In the genomic region with DNA sequence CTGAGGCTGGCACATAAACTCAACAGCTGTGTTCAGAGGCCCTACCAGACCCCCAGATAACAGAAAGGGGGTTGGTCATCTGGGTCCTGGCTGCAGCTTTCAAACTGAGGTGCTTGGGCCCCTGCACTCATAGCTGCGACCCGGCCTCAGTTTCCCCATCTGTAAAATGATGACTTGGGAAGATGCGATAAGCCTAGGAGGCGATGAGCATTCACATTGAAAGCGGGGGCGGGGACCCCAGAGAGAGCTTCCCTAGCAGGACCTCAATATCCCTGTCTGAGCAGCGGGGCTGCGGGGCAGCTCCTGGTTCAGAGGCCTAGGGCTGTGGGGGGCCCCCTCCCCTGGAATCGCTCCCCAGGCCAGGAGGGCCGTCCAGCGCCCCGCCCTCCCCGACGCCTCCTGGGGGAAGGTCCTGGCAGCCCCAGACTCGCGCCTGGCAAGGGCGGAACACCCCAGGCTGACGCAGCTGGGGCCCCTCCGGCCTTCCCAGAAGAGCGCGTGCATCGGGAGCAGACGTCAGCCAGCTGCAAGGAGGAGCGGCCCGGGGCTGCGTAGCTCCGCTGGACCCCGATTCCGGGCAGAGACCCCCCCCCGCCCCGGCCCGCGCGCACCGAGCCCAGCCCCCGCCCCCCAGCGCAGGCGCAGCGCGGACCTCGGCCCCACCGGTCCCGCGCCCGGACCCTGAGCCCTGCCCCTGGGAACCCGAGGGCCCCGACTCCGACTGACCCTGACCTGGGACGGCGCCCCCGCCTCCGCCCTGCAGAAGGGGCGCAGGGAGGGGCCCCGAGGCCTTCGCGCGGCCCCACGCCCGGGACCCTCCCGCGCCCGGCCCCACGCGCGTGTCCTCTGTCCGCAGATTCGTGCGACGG, we compare ENCODE assay signal across 9 cellular contexts. TPM values are rescaled to one million over a fixed set of nuclear protein-coding genes. Genes with fewer than 3 reads are reported as not detected.
A peak's percentile ranks its signal among the peaks of the same experiment; 100 is the strongest.
DNase-seq lines count a peak whose midpoint lies in the region; ATAC-seq, FAIRE-seq and TF ChIP-seq lines count a peak whose summit lies in the region.
"Had no signal": no experiment of that assay in that cellular context is flagged by ENCODE, and none has a peak within 500 bp of the region (broad histone marks: within the 10 kb centered on the region; RNA-seq: fewer than 3 reads in every experiment).

No MANE protein-coding gene starts in this region.

- no peak for TF ChIP-seq CTCF in omental fat pad (IDR thresholded peaks at IDR 0.05)

- FAIRE-seq in GM19239 (lab: Jason Lieb, UNC): no peak

- ATAC-seq in omental fat pad (ENCODE audit: low FRiP score): peak; percentile 37

- H3K27me3 ChIP-seq in H7 (ENCODE audit: control insufficient read depth, insufficient read depth, low read length): peaks cover 16% of the 10 kb centered on the region

- peaks cover 4% of the 10 kb centered on the region for H3K27me3 Mint-ChIP-seq in activated naive CD8-positive, alpha-beta T cell

- no peaks in the 10 kb centered on the region for H3K36me3 ChIP-seq in H7 (replicated peaks; ENCODE audit: control insufficient read depth, insufficient read depth, low read length)

- DNase-seq in DMS53 (lab: John Stamatoyannopoulos, UW) (peak; percentile 65), DMS53 treated with DMSO at 0.1 percent for 48 hours (lab: John Stamatoyannopoulos, UW; ENCODE audit: unreplicated experiment) (no peak), H7 (peak; percentile 91), NAMALWA (ENCODE audit: low spot score) (peak; percentile 57), glomerular visceral epithelial cell (ENCODE audit: extremely low spot score) (peak; percentile 70), omental fat pad (ENCODE audit: low spot score) (no peak), GM19239 (ENCODE audit: insufficient read length, low spot score) (no peak)

- H3K4me3 Mint-ChIP-seq in activated naive CD8-positive, alpha-beta T cell: peak overlapping the region; percentile 87

- no peaks in the 10 kb centered on the region for H3K36me3 Mint-ChIP-seq in activated naive CD8-positive, alpha-beta T cell

- no peaks in the 10 kb centered on the region for H3K9me3 Mint-ChIP-seq in activated naive CD8-positive, alpha-beta T cell (ENCODE audit: low read depth)

- H3K4me3 ChIP-seq in H7 (ENCODE audit: insufficient read depth, low read depth, low read length): peak overlapping the region; percentile 67

- no peak overlapping the region for H3K27ac Mint-ChIP-seq in activated naive CD8-positive, alpha-beta T cell

- H3K4me1 Mint-ChIP-seq in activated naive CD8-positive, alpha-beta T cell (ENCODE audit: low read depth): peaks cover 9% of the 10 kb centered on the region

RNA-seq across cellular contexts. Expression of gene FSTL3, which starts 3.5 kb away (rescaled TPM):
- 7.4 and 9.7 TPM in 2 replicates for total RNA-seq in H7 (2014; rRNA removed; shearing (Covaris generic))
- 100 to 1,000 TPM; 120 to 212 (median 152) TPM for total RNA-seq in omental fat pad

RNA-seq across cellular contexts. Expression of gene PRSS57, which starts 15.6 kb away (rescaled TPM):
- not detected in 2 replicates for total RNA-seq in H7 (2014; rRNA removed; shearing (Covaris generic))
- total RNA-seq in omental fat pad: under 1 TPM in 1 of 4 donors, not detected in 3; 0.95 TPM
- total RNA-seq: glomerular endothelial cell had no signal

RNA-seq across cellular contexts. Expression of gene RNF126, which starts 16.6 kb away (rescaled TPM):
- 119 and 128 TPM in 2 replicates for total RNA-seq in H7 (2014; rRNA removed; shearing (Covaris generic))
- total RNA-seq in omental fat pad: 10 to 100 TPM; 40.1 to 87.7 (median 47.7) TPM

RNA-seq across cellular contexts. Expression of gene PALM, which starts 29.1 kb away (rescaled TPM):
- 28.7 and 34.6 TPM in 2 replicates for total RNA-seq in H7 (2014; rRNA removed; shearing (Covaris generic))
- total RNA-seq in omental fat pad: 100 to 1,000 TPM in 1 of 4 donors, 10 to 100 TPM in 3; 44.6 to 119 (median 54.8) TPM

RNA-seq across cellular contexts. Expression of gene FGF22, which starts 40.0 kb away (rescaled TPM):
- total RNA-seq in H7 (2014; rRNA removed; shearing (Covaris generic)): not detected in 2 replicates
- under 1 TPM in 1 of 4 donors, not detected in 3; 0.38 TPM for total RNA-seq in omental fat pad

Comparison
In these comparisons a context has a peak if more than half of its experiments do, and no peak if none do; other contexts are left out.
1. DNase-seq: peak in DMS53 (single experiment), H7 (single experiment), NAMALWA (single experiment) and glomerular visceral epithelial cell (single experiment); none in DMS53 treated with DMSO at 0.1 percent for 48 hours (single experiment), omental fat pad (single experiment) and GM19239 (single experiment).
2. RNA of gene FSTL3, which starts 3.5 kb away (total RNA-seq): 120 to 212 TPM in omental fat pad; 7.4 to 9.7 TPM in H7; every median in the first group is over 10 times any median in the second.